8 cellular contexts compared by ENCODE assay signal in genomic region chr18:74806700-74807416, GRCh38.
DNase-seq lines count a peak whose midpoint lies in the region; ATAC-seq, FAIRE-seq and TF ChIP-seq lines count a peak whose summit lies in the region.

No MANE protein-coding gene starts in this region.

- POLR2A ChIA-PET in HepG2 (lab: Yijun Ruan, JAX) = no interaction called here

- no peak for TF ChIP-seq RAD21 in HepG2 (CRISPR knock-in tag; IDR thresholded peaks at IDR 0.05)

- TF ChIP-seq POLR2A in HepG2 (IDR thresholded peaks at IDR 0.05; ENCODE audit: insufficient read depth in 1 of 2, low read depth in 2 of 2, low read length in 2 of 2) = no peak

- no peaks in the 10 kb centered on the region for H3K9me3 ChIP-seq in RWPE2 (ENCODE audit: severe bottlenecking)
- no peaks in the 10 kb centered on the region for H3K9me3 ChIP-seq in HepG2 (ENCODE audit: low read length)

- H3K27me3 ChIP-seq in RWPE2 (ENCODE audit: insufficient read depth, poor library complexity, severe bottlenecking) (no peaks in the 10 kb centered on the region), HepG2 (ENCODE audit: control insufficient read depth in 1 of 2, insufficient read depth in 2 of 2, low read length in 2 of 2) (no peaks in the 10 kb centered on the region)

- H3K9ac ChIP-seq in HepG2 (ENCODE audit: insufficient read depth, low read depth, low read length) = no peak overlapping the region

- ATAC-seq in GM19328 (IDR thresholded peaks at IDR 0.05; ENCODE audit: unreplicated experiment) (peak; percentile 99), HG03175 (IDR thresholded peaks at IDR 0.05; ENCODE audit: unreplicated experiment) (peak; percentile 98), RWPE2 (ENCODE audit: low read depth) (peak; percentile 99), HepG2 (no peak)

- H3K4me3 ChIP-seq in RWPE2 (ENCODE audit: severe bottlenecking) (no peak overlapping the region), HepG2 (replicated peaks in 1 of 3; ENCODE audit: insufficient read depth in 1 of 3, low read depth in 2 of 3, low read length in 3 of 3) (no peak overlapping the region)

- no peaks in the 10 kb centered on the region for H4K20me1 ChIP-seq in HepG2 (ENCODE audit: insufficient read depth, low read length)

- in situ Hi-C loops in HepG2 (cut with HindIII; ENCODE audit: extremely low pct_ligation_motif_present, low pct_unique_long_range_greater_than_20kb) = no loop called here

- H3K27ac ChIP-seq in RWPE2 (ENCODE audit: poor library complexity, severe bottlenecking) = peak overlapping the region; percentile 80
- no peak overlapping the region for H3K27ac ChIP-seq in HepG2 (ENCODE audit: extremely low read length, insufficient read depth, low read length)

- H3K4me2 ChIP-seq in HepG2 (ENCODE audit: low read depth, low read length) = no peak overlapping the region

- H3K4me1 ChIP-seq in RWPE2 (ENCODE audit: insufficient read depth, poor library complexity, severe bottlenecking) (peaks cover 26% of the 10 kb centered on the region), HepG2 (ENCODE audit: insufficient read depth, low read length) (no peaks in the 10 kb centered on the region)

- H2AFZ ChIP-seq in HepG2 (ENCODE audit: low read length) = no peak overlapping the region

- TF ChIP-seq CTCF in RWPE2 (IDR thresholded peaks at IDR 0.05; ENCODE audit: poor library complexity, severe bottlenecking) (no peak), HepG2 (CRISPR knock-in tag; IDR thresholded peaks at IDR 0.05) (no peak)

- H3K79me2 ChIP-seq in HepG2 (ENCODE audit: insufficient read depth, low read length) = no peaks in the 10 kb centered on the region

- CTCF ChIA-PET in HepG2 (lab: Yijun Ruan, JAX; ENCODE audit: low intra/inter-chr PET ratio, low total read pairs) = no interaction called here

- H3K36me3 ChIP-seq in RWPE2 (ENCODE audit: low read depth) (no peaks in the 10 kb centered on the region), HepG2 (replicated peaks in 1 of 2; ENCODE audit: control insufficient read depth in 1 of 2, insufficient read depth in 2 of 2, low read length in 2 of 2) (no peaks in the 10 kb centered on the region)

- WGBS in HepG2 (ENCODE audit: low lambda C conversion rate) = 94% methylated on average over 7 of the region's 7 CpGs

- DNase-seq in DMS79 (lab: John Stamatoyannopoulos, UW) (peak; percentile 10), RWPE2 (ENCODE audit: low spot score) (no peak), HepG2 (ENCODE audit: low spot score) (peak; percentile 7), retina (no peak), UCSD-AML1 (lab: John Stamatoyannopoulos, UW; ENCODE audit: unreplicated experiment) (no peak)
- DNase-seq in stimulated activated CD4-positive, alpha-beta T cell treated with anti-CD3 and anti-CD28 coated beads, Interleukin-4, amount 100 ng/mL, for 1 hour = no peak

- no peak for TF ChIP-seq EP300 in HepG2 (IDR thresholded peaks at IDR 0.05; ENCODE audit: low read depth in 2 of 2, low read length in 2 of 2)
- TF ChIP-seq EP300 in HepG2 (CRISPR knock-in tag; IDR thresholded peaks at IDR 0.05; ENCODE audit: borderline replicate concordance) = no peak

- intact Hi-C loops in HepG2 (cut with micrococcal nuclease; ENCODE audit: unreplicated experiment) = no loop called here

- no peak for FAIRE-seq in HepG2 (lab: Jason Lieb, UNC)

- no TSS peak for BruUV-seq in HepG2 (replicated peaks; lab: Mats Ljungman, UMichigan)

TF ChIP-seq in HepG2, 621 proteins besides CTCF, POLR2A, EP300 and RAD21:
- TF ChIP-seq ZGPAT (CRISPR knock-in tag; IDR thresholded peaks at IDR 0.05) = no peak
- no peak for TF ChIP-seq MXD4 (CRISPR knock-in tag; IDR thresholded peaks at IDR 0.05)
- TF ChIP-seq ZFP37 (CRISPR knock-in tag; IDR thresholded peaks at IDR 0.05; ENCODE audit: borderline replicate concordance) = no peak
- no peak for TF ChIP-seq CEBPB (IDR thresholded peaks at IDR 0.05; ENCODE audit: borderline replicate concordance, low read depth, low read length)
- no peak for TF ChIP-seq MAFK (conservative IDR thresholded peaks at IDR 0.05 in 1 of 2, IDR thresholded peaks at IDR 0.05 in 1 of 2; ENCODE audit: low read length in 2 of 2)
- TF ChIP-seq NFE2L2 (IDR thresholded peaks at IDR 0.05; ENCODE audit: low read length) = no peak
- TF ChIP-seq KDM5A (IDR thresholded peaks at IDR 0.05; ENCODE audit: borderline replicate concordance, low read length) = no peak
- no peak for TF ChIP-seq ZFP36L2 (CRISPR knock-in tag; IDR thresholded peaks at IDR 0.05)
- no peak for TF ChIP-seq ZNF687 (CRISPR knock-in tag; IDR thresholded peaks at IDR 0.05)
- TF ChIP-seq SPEN (CRISPR knock-in tag; IDR thresholded peaks at IDR 0.05; ENCODE audit: low read depth) = no peak
- TF ChIP-seq ZBTB1 (CRISPR knock-in tag; IDR thresholded peaks at IDR 0.05; ENCODE audit: borderline replicate concordance) = no peak
- TF ChIP-seq BCL6 (CRISPR knock-in tag; IDR thresholded peaks at IDR 0.05) = no peak
- no peak for TF ChIP-seq KDM3A (CRISPR knock-in tag; IDR thresholded peaks at IDR 0.05; ENCODE audit: low read depth)
- no peak for TF ChIP-seq ATF2 (CRISPR knock-in tag; IDR thresholded peaks at IDR 0.05)

Comparison
In these comparisons a context has a peak if more than half of its experiments do, and no peak if none do; other contexts are left out.
1. DNase-seq: peak in DMS79 (single experiment) and HepG2 (single experiment); none in RWPE2 (single experiment), retina (single experiment), stimulated activated CD4-positive, alpha-beta T cell treated with anti-CD3 and anti-CD28 coated beads, Interleukin-4, amount 100 ng/mL, for 1 hour (single experiment) and UCSD-AML1 (single experiment).